In genomic region chr22:38569972-38570840, GRCh38 we compare ENCODE assay signal across 8 cellular contexts. TPM values are rescaled to one million over a fixed set of nuclear protein-coding genes. Genes with fewer than 3 reads are reported as not detected.
DNase-seq lines count a peak whose midpoint lies in the region; ATAC-seq and TF ChIP-seq lines count a peak whose summit lies in the region.

A gene with protein sequence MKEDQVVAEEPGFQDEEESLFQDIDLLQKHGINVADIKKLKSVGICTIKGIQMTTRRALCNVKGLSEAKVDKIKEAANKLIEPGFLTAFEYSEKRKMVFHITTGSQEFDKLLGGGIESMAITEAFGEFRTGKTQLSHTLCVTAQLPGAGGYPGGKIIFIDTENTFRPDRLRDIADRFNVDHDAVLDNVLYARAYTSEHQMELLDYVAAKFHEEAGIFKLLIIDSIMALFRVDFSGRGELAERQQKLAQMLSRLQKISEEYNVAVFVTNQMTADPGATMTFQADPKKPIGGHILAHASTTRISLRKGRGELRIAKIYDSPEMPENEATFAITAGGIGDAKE (minus strand): TSS chr22:38570183. CDS start chr22:38568256, 1,927 bp downstream.

- no peak for TF ChIP-seq CTCF in DND-41 (IDR thresholded peaks at IDR 0.05; ENCODE audit: borderline replicate concordance, extremely low read depth, low read length, poor library complexity, severe bottlenecking)
- no peak for TF ChIP-seq CTCF in activated B cell treated with CpG ODN at 0.5 μM for 24 hours (IDR thresholded peaks at IDR 0.05)
- no peak for TF ChIP-seq CTCF in mammary epithelial cell (conservative IDR thresholded peaks at IDR 0.05 in 1 of 2, IDR thresholded peaks at IDR 0.05 in 1 of 2; ENCODE audit: extremely low read depth in 1 of 2, insufficient read depth in 1 of 2, low read depth in 1 of 2, low read length in 2 of 2)

- intact Hi-C loops in activated B cell treated with CpG ODN at 0.5 μM for 24 hours (cut with micrococcal nuclease) (loop anchor here (1.0 to 5.0 kb wide), 11 partner anchors 64 to 513 kb away; partner anchors contain the start of genes CBY1, DDX17, FAM227A and GTPBP1), mammary epithelial cell (cut with micrococcal nuclease) (loop anchor here (5.0 kb wide), 3 partner anchors 158 to 308 kb away; no protein-coding TSS in a partner anchor)

- dilution Hi-C loops in mammary epithelial cell (cut with HindIII; ENCODE audit: low sequenced_read_pairs) = loop anchor here (5.0 kb wide), 3 partner anchors 37 to 143 kb away; no protein-coding TSS in a partner anchor

- no TSS peak for BruUV-seq in mammary epithelial cell (replicated peaks; lab: Mats Ljungman, UMichigan)

- H3K9ac ChIP-seq in DND-41 (ENCODE audit: low read depth, low read length) (peak within 1 kb of the TSS; percentile 89), mammary epithelial cell (ENCODE audit: insufficient read depth, low read length) (peak within 1 kb of the TSS; percentile 57)

- WGBS in mammary epithelial cell (ENCODE audit: low coverage, missing lambda C conversion rate) = 22% methylated on average over 14 of the region's 66 CpGs

- DNase-seq in DND-41 = peak; percentile 97
- DNase-seq in NCI-H2196 treated with DMSO at 0.1 percent for 48 hours (lab: John Stamatoyannopoulos, UW; ENCODE audit: unreplicated experiment) = peak; percentile 65
- DNase-seq in activated B cell treated with CpG ODN at 0.5 μM for 24 hours = peak; percentile 89
- peak; percentile 67 for DNase-seq in mammary epithelial cell
- peak; percentile 100 for DNase-seq in iPS-NIHi11 (ENCODE audit: low spot score)
- no peak for DNase-seq in NCI-H1694 (lab: John Stamatoyannopoulos, UW)

- H3K36me3 Mint-ChIP-seq in activated B cell treated with CpG ODN at 0.5 μM for 24 hours (ENCODE audit: low read depth) = no peaks in the 10 kb centered on the region

- peak within 1 kb of the TSS; percentile 27 to 68 for H3K4me3 ChIP-seq in DND-41 (ENCODE audit: low read depth in 1 of 2, low read length in 2 of 2)
- H3K4me3 ChIP-seq in mammary epithelial cell (replicated peaks in 1 of 3; ENCODE audit: insufficient read depth in 1 of 3, low read depth in 2 of 3, low read length in 3 of 3) = peak within 1 kb of the TSS; percentile 48 to 73 (median 65)
- H3K4me3 ChIP-seq in skin epidermis = peak within 1 kb of the TSS; percentile 44 to 70 (median 45)

- no peaks in the 10 kb centered on the region for H3K9me3 ChIP-seq in DND-41 (ENCODE audit: insufficient read depth, low read length, severe bottlenecking)
- H3K9me3 ChIP-seq in mammary epithelial cell (replicated peaks; ENCODE audit: insufficient read depth, low read length) = no peaks in the 10 kb centered on the region

- H3K9me3 Mint-ChIP-seq in activated B cell treated with CpG ODN at 0.5 μM for 24 hours = no peaks in the 10 kb centered on the region

- H3K4me1 ChIP-seq in DND-41 (ENCODE audit: insufficient read depth, low read length) (peaks cover 21% of the 10 kb centered on the region), mammary epithelial cell (ENCODE audit: insufficient read depth, low read length) (peaks cover 21% of the 10 kb centered on the region)

- H3K27me3 Mint-ChIP-seq in activated B cell treated with CpG ODN at 0.5 μM for 24 hours = no peaks in the 10 kb centered on the region

- POLR2A ChIA-PET in activated B cell treated with CpG ODN at 0.5 μM for 24 hours (lab: Charles Lee) = interaction anchor here (0.6 to 1.7 kb wide), 6 partner anchors 47 to 575 kb away, joined by 3 to 5 read pairs (median 3); no protein-coding TSS in a partner anchor

- peak within 1 kb of the TSS; percentile 86 for H3K4me2 ChIP-seq in DND-41 (ENCODE audit: insufficient read depth, low read length)
- peak within 1 kb of the TSS; percentile 99 for H3K4me2 ChIP-seq in mammary epithelial cell (ENCODE audit: insufficient read depth, low read depth, low read length)

- peak within 1 kb of the TSS; percentile 95 for H3K27ac ChIP-seq in DND-41 (ENCODE audit: low read length)
- peak within 1 kb of the TSS; percentile 24 for H3K27ac ChIP-seq in mammary epithelial cell (ENCODE audit: insufficient read depth, low read depth, low read length)
- H3K27ac ChIP-seq in skin epidermis = peak within 1 kb of the TSS in 16 of 21 experiments; percentile 20 to 83 (median 68)

- peaks cover 17% of the 10 kb centered on the region for H3K4me1 Mint-ChIP-seq in activated B cell treated with CpG ODN at 0.5 μM for 24 hours

- H3K36me3 ChIP-seq in DND-41 (ENCODE audit: insufficient read depth, low read length) = no peaks in the 10 kb centered on the region
- H3K36me3 ChIP-seq in mammary epithelial cell (ENCODE audit: insufficient read depth, low read length) = no peaks in the 10 kb centered on the region

- in situ Hi-C loops in mammary epithelial cell (cut with MboI; ENCODE audit: low sequenced_read_pairs in 2 of 2) = loop anchor here in 1 of 2 donors (25.0 kb wide), 1 partner anchor 508 kb away; the partner anchor contains the start of gene PICK1

- peak within 1 kb of the TSS; percentile 65 for H3K27ac Mint-ChIP-seq in activated B cell treated with CpG ODN at 0.5 μM for 24 hours

- CTCF ChIA-PET in activated B cell treated with CpG ODN at 0.5 μM for 24 hours (lab: Charles Lee) (interaction anchor here (7.0 kb wide), 1 partner anchor 517 kb away, joined by 77 read pairs; no protein-coding TSS in a partner anchor), mammary epithelial cell (lab: Charles Lee; ENCODE audit: low non-redundant PET) (interaction anchor here (0.6 kb wide), 2 partner anchors 129 to 135 kb away, joined by 5 to 6 read pairs; partner anchors contain the start of gene GTPBP1)

- H3K4me3 Mint-ChIP-seq in activated B cell treated with CpG ODN at 0.5 μM for 24 hours = peak within 1 kb of the TSS; percentile 82

- ATAC-seq in DND-41 (ENCODE audit: insufficient read depth, low read depth) = peak; percentile 89
- peak; percentile 64 for ATAC-seq in HG02642 (IDR thresholded peaks at IDR 0.05; ENCODE audit: poor library complexity, unreplicated experiment)
- ATAC-seq in activated B cell treated with CpG ODN at 0.5 μM for 24 hours (ENCODE audit: low read depth) = peak; percentile 97

- H3K27me3 ChIP-seq in DND-41 (ENCODE audit: insufficient read depth, low read length, poor library complexity) (no peaks in the 10 kb centered on the region), mammary epithelial cell (ENCODE audit: insufficient read depth, low read length) (no peaks in the 10 kb centered on the region)

- H2AFZ ChIP-seq in DND-41 (ENCODE audit: low read depth, low read length) (peak within 1 kb of the TSS; percentile 99), mammary epithelial cell (ENCODE audit: low read depth, low read length) (peak within 1 kb of the TSS; percentile 99)

- H4K20me1 ChIP-seq in DND-41 (ENCODE audit: insufficient read depth, low read length) (no peaks in the 10 kb centered on the region), mammary epithelial cell (ENCODE audit: insufficient read depth, low read length) (no peaks in the 10 kb centered on the region)

- H3K79me2 ChIP-seq in DND-41 (ENCODE audit: insufficient read depth, low read length) = peaks cover 9% of the 10 kb centered on the region
- no peaks in the 10 kb centered on the region for H3K79me2 ChIP-seq in mammary epithelial cell (ENCODE audit: insufficient read depth, low read length)

RNA-seq across cellular contexts. Expression of the gene that starts here (rescaled TPM):
- total RNA-seq in activated B cell treated with CpG ODN at 0.5 μM for 24 hours (0.54 and 0.91 TPM in 2 replicates), mammary epithelial cell (1 to 10 TPM in 1 of 2 donors, under 1 TPM in 1; 0.50 to 1.3 TPM)
- polyA plus RNA-seq in mammary epithelial cell = 0.22 TPM
- polyA minus RNA-seq in mammary epithelial cell = not detected

Comparison
In these comparisons a context has a peak if more than half of its experiments do, and no peak if none do; other contexts are left out.
1. Peak in DNase-seq and ATAC-seq in activated B cell treated with CpG ODN at 0.5 μM for 24 hours; RNA of the gene not detected or under 1 TPM.
2. H3K27ac ChIP-seq: peak in every context shown above with its lines; median percentile 95 in DND-41; 68 in skin epidermis; 24 in mammary epithelial cell.